In genomic region chr21:10639123-10639522, GRCh38 we compare ENCODE assay signal across 16 cellular contexts.
DNase-seq lines count a peak whose midpoint lies in the region; ATAC-seq and TF ChIP-seq lines count a peak whose summit lies in the region.
"Had no signal": no experiment of that assay in that cellular context is flagged by ENCODE, and none has a peak within 500 bp of the region (broad histone marks: within the 10 kb centered on the region; RNA-seq: fewer than 3 reads in every experiment).

No MANE protein-coding gene starts in this region.

- H3K4me3 Mint-ChIP-seq in natural killer cell treated with Interleukin-12 subunit alpha and Interleukin-12 subunit beta and Interleukin-15 and Interleukin-18, amount 100 ng/mL, for 72 hours = no peak overlapping the region
- H3K4me3 Mint-ChIP-seq in natural killer cell = no peak overlapping the region
- H3K4me3 Mint-ChIP-seq: CD4-positive, alpha-beta T cell; H9 had no signal

- H3K27me3 ChIP-seq in lower lobe of right lung (ENCODE audit: low read depth) = no peaks in the 10 kb centered on the region

- H3K4me3 ChIP-seq in lower lobe of right lung = no peak overlapping the region
- H3K4me3 ChIP-seq: A549 had no signal

- no peaks in the 10 kb centered on the region for H3K27me3 Mint-ChIP-seq in natural killer cell treated with Interleukin-12 subunit alpha and Interleukin-12 subunit beta and Interleukin-15 and Interleukin-18, amount 100 ng/mL, for 72 hours
- H3K27me3 Mint-ChIP-seq in natural killer cell (ENCODE audit: low read depth in 2 of 2) = no peaks in the 10 kb centered on the region
- H3K27me3 Mint-ChIP-seq: CD4-positive, alpha-beta T cell had no signal

- ATAC-seq in natural killer cell treated with Interleukin-12 subunit alpha and Interleukin-12 subunit beta and Interleukin-15 and Interleukin-18, amount 100 ng/mL, for 72 hours = peak; percentile 32 to 40
- ATAC-seq in natural killer cell (no peak), lower lobe of right lung (peak; percentile 13 to 21), sciatic nerve (peak; percentile 10), GM21825 (IDR thresholded peaks at IDR 0.05; ENCODE audit: unreplicated experiment) (no peak)
- ATAC-seq: A549, HepG2 had no signal

- no peaks in the 10 kb centered on the region for H3K4me1 Mint-ChIP-seq in natural killer cell treated with Interleukin-12 subunit alpha and Interleukin-12 subunit beta and Interleukin-15 and Interleukin-18, amount 100 ng/mL, for 72 hours (ENCODE audit: low read depth in 2 of 2)
- H3K4me1 Mint-ChIP-seq in natural killer cell = no peaks in the 10 kb centered on the region
- H3K4me1 Mint-ChIP-seq: H9 had no signal

- no peak overlapping the region for H3K27ac Mint-ChIP-seq in natural killer cell treated with Interleukin-12 subunit alpha and Interleukin-12 subunit beta and Interleukin-15 and Interleukin-18, amount 100 ng/mL, for 72 hours
- no peak overlapping the region for H3K27ac Mint-ChIP-seq in natural killer cell
- H3K27ac Mint-ChIP-seq: CD4-positive, alpha-beta T cell; H9 had no signal

- no peak for TF ChIP-seq CTCF in natural killer cell (IDR thresholded peaks at IDR 0.05)
- TF ChIP-seq CTCF in lower lobe of right lung (IDR thresholded peaks at IDR 0.05) = no peak
- no peak for TF ChIP-seq CTCF in GM10266 (IDR thresholded peaks at IDR 0.05; ENCODE audit: control insufficient read depth, insufficient read depth, low read depth, missing control alignments)

- intact Hi-C loops in natural killer cell (cut with micrococcal nuclease) = no loop called here
- intact Hi-C loops in lower lobe of right lung (cut with DNase I) = no loop called here
- intact Hi-C loops in sciatic nerve (cut with DNase I) = no loop called here

- no peak overlapping the region for H3K27ac ChIP-seq in lower lobe of right lung
- H3K27ac ChIP-seq: 22Rv1, A549, C4-2B had no signal

- no peaks in the 10 kb centered on the region for H3K4me1 ChIP-seq in lower lobe of right lung
- H3K4me1 ChIP-seq: A549, Caco-2 had no signal

- H3K36me3 ChIP-seq in lower lobe of right lung = no peaks in the 10 kb centered on the region

- H3K36me3 Mint-ChIP-seq in natural killer cell treated with Interleukin-12 subunit alpha and Interleukin-12 subunit beta and Interleukin-15 and Interleukin-18, amount 100 ng/mL, for 72 hours = no peaks in the 10 kb centered on the region
- no peaks in the 10 kb centered on the region for H3K36me3 Mint-ChIP-seq in natural killer cell

- H3K9me3 Mint-ChIP-seq in natural killer cell treated with Interleukin-12 subunit alpha and Interleukin-12 subunit beta and Interleukin-15 and Interleukin-18, amount 100 ng/mL, for 72 hours = no peaks in the 10 kb centered on the region
- H3K9me3 Mint-ChIP-seq in natural killer cell = no peaks in the 10 kb centered on the region
- H3K9me3 Mint-ChIP-seq: CD4-positive, alpha-beta T cell; H9 had no signal

- DNase-seq in natural killer cell treated with Interleukin-12 subunit alpha and Interleukin-12 subunit beta and Interleukin-15 and Interleukin-18, amount 100 ng/mL, for 72 hours (ENCODE audit: low spot score) = no peak
- no peak for DNase-seq in natural killer cell
- no peak for DNase-seq in lower lobe of right lung
- DNase-seq in sciatic nerve (ENCODE audit: low spot score) = no peak
- no peak for DNase-seq in epidermal melanocyte (ENCODE audit: insufficient read length, low spot score)
- no peak for DNase-seq in NOMO-1 treated with dmso at 0.1 percent for 144 hours (lab: John Stamatoyannopoulos, UW; ENCODE audit: unreplicated experiment)
- no peak for DNase-seq in GM10266 (ENCODE audit: extremely low spot score)
- DNase-seq: AML-193; Caco-2; CD4-positive, alpha-beta T cell; H9 had no signal

- peaks cover 49% of the 10 kb centered on the region for H3K9me3 ChIP-seq in lower lobe of right lung
- H3K9me3 ChIP-seq: A549 had no signal

Comparison
In these comparisons a context has a peak if more than half of its experiments do, and no peak if none do; other contexts are left out.
1. ATAC-seq: peak in natural killer cell treated with Interleukin-12 subunit alpha and Interleukin-12 subunit beta and Interleukin-15 and Interleukin-18, amount 100 ng/mL, for 72 hours (2 of 2), lower lobe of right lung (2 of 2) and sciatic nerve (single experiment); none in natural killer cell (0 of 3) and GM21825 (single experiment).